ENCODE assay signal across 23 cellular contexts in genomic region chr6:91106083-91106482, GRCh38.
"Had no signal": no experiment of that assay in that cellular context is flagged by ENCODE, and none has a peak within 500 bp of the region (broad histone marks: within the 10 kb centered on the region; RNA-seq: fewer than 3 reads in every experiment).

No MANE protein-coding gene starts in this region.

- FAIRE-seq: kidney, urothelium cell line had no signal

- H3K27ac ChIP-seq: dorsolateral prefrontal cortex, epithelial cell of prostate, esophagus muscularis mucosa, left ventricle myocardium inferior, lower lobe of right lung, right atrium auricular region, suprapubic skin, thyroid gland had no signal

- H3K4me1 Mint-ChIP-seq: memory B cell; mesothelial cell of epicardium; stimulated activated effector memory CD8-positive, alpha-beta T cell treated with anti-CD3 and anti-CD28 coated beads, Interleukin-12 subunit alpha, Interleukin-12 subunit beta, amount 100 ng/mL, for 72 hours had no signal

- H3K9me3 ChIP-seq: esophagus muscularis mucosa, lower lobe of right lung, ovary, right atrium auricular region, suprapubic skin, thyroid gland had no signal

- H3K4me1 ChIP-seq: esophagus muscularis mucosa, left ventricle myocardium inferior, lower lobe of right lung, right atrium auricular region, suprapubic skin, thyroid gland had no signal

- H3K9me3 Mint-ChIP-seq: mesothelial cell of epicardium; stimulated activated effector memory CD8-positive, alpha-beta T cell treated with anti-CD3 and anti-CD28 coated beads, Interleukin-12 subunit alpha, Interleukin-12 subunit beta, amount 100 ng/mL, for 72 hours; type B pancreatic cell had no signal

- H3K27me3 ChIP-seq: dorsolateral prefrontal cortex, esophagus muscularis mucosa, ovary, right atrium auricular region, suprapubic skin, thyroid gland had no signal

- H3K4me3 Mint-ChIP-seq: memory B cell; mesothelial cell of epicardium; natural killer cell treated with Interleukin-12 subunit alpha and Interleukin-12 subunit beta and Interleukin-15 and Interleukin-18, amount 100 ng/mL, for 72 hours; stimulated activated effector memory CD8-positive, alpha-beta T cell treated with anti-CD3 and anti-CD28 coated beads, Interleukin-12 subunit alpha, Interleukin-12 subunit beta, amount 100 ng/mL, for 72 hours; type B pancreatic cell had no signal

- H3K36me3 Mint-ChIP-seq: memory B cell; mesothelial cell of epicardium; natural killer cell treated with Interleukin-12 subunit alpha and Interleukin-12 subunit beta and Interleukin-15 and Interleukin-18, amount 100 ng/mL, for 72 hours; stimulated activated effector memory CD8-positive, alpha-beta T cell treated with anti-CD3 and anti-CD28 coated beads, Interleukin-12 subunit alpha, Interleukin-12 subunit beta, amount 100 ng/mL, for 72 hours; type B pancreatic cell had no signal

- DNase-seq: cortex of kidney; dorsolateral prefrontal cortex; effector CD8-positive, alpha-beta T cell; foreskin fibroblast; kidney; left cardiac atrium; left ventricle myocardium inferior; lower lobe of right lung; ovary; stimulated activated CD4-positive, alpha-beta T cell treated with anti-CD3 and anti-CD28 coated beads, Interleukin-4, amount 100 ng/mL, for 1 hour; stimulated activated CD8-positive, alpha-beta memory T cell treated with anti-CD3 and anti-CD28 coated beads, Interleukin-4, amount 100 ng/mL, for 48 hours; stimulated activated naive CD8-positive, alpha-beta T cell treated with anti-CD3 and anti-CD28 coated beads, Interleukin-15, Interleukin-2, amounts not matched to agents 100 U/mL and 50 U/mL, for 24 hours; thyroid gland had no signal

- ATAC-seq: left cardiac atrium; lower lobe of right lung; natural killer cell treated with Interleukin-12 subunit alpha and Interleukin-12 subunit beta and Interleukin-15 and Interleukin-18, amount 100 ng/mL, for 72 hours; stimulated activated effector memory CD8-positive, alpha-beta T cell treated with anti-CD3 and anti-CD28 coated beads, Interleukin-12 subunit alpha, Interleukin-12 subunit beta, amount 100 ng/mL, for 72 hours; stimulated activated naive CD8-positive, alpha-beta T cell treated with anti-CD3 and anti-CD28 coated beads, Interleukin-15, Interleukin-2, amounts not matched to agents 100 U/mL and 50 U/mL, for 24 hours had no signal

- H3K36me3 ChIP-seq: esophagus muscularis mucosa, left ventricle myocardium inferior, lower lobe of right lung, ovary, right atrium auricular region, suprapubic skin, thyroid gland had no signal

- H3K27ac Mint-ChIP-seq: memory B cell; mesothelial cell of epicardium; natural killer cell treated with Interleukin-12 subunit alpha and Interleukin-12 subunit beta and Interleukin-15 and Interleukin-18, amount 100 ng/mL, for 72 hours; stimulated activated effector memory CD8-positive, alpha-beta T cell treated with anti-CD3 and anti-CD28 coated beads, Interleukin-12 subunit alpha, Interleukin-12 subunit beta, amount 100 ng/mL, for 72 hours; type B pancreatic cell had no signal

- H3K4me3 ChIP-seq: dorsolateral prefrontal cortex, esophagus muscularis mucosa, left ventricle myocardium inferior, lower lobe of right lung, ovary, right atrium auricular region, suprapubic skin, thyroid gland had no signal

- H3K27me3 Mint-ChIP-seq: memory B cell, type B pancreatic cell had no signal
